In the genomic region with DNA sequence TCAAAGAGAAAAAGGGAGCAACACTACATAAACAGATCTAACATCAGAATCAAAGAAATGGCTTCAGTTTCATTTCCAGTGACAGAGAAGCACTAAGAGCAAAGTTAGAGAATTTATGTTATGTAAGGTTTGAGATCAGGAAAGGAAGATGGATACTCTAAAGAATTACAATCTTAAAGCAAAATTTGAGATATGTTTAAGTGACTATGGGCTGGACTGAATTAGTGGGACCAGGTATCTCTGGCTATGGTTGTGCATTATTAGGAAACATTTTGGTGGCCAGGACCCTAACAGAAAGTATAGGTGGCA, we compare ENCODE assay signal across 12 cellular contexts.
A peak's percentile ranks its signal among the peaks of the same experiment; 100 is the strongest.
DNase-seq lines count a peak whose midpoint lies in the region; ATAC-seq and TF ChIP-seq lines count a peak whose summit lies in the region.
"Had no signal": no experiment of that assay in that cellular context is flagged by ENCODE, and none has a peak within 500 bp of the region (broad histone marks: within the 10 kb centered on the region; RNA-seq: fewer than 3 reads in every experiment).

No MANE protein-coding gene starts in this region.

- H3K4me3 ChIP-seq in right cardiac atrium (ENCODE audit: low read length) = no peak overlapping the region
- H3K4me3 ChIP-seq: A549, thoracic aorta had no signal

- no peak for ATAC-seq in activated CD8-positive, alpha-beta memory T cell treated with anti-CD3 and anti-CD28 coated beads, Interleukin-2, amount 10 ng/mL, durations not matched to agents 7 days and 5 days
- ATAC-seq in HG03045 (IDR thresholded peaks at IDR 0.05; ENCODE audit: unreplicated experiment) (peak; percentile 17), GM19351 (IDR thresholded peaks at IDR 0.05; ENCODE audit: unreplicated experiment) (no peak), HG02938 (IDR thresholded peaks at IDR 0.05; ENCODE audit: unreplicated experiment) (no peak), right cardiac atrium (no peak)

- CTCF ChIA-PET in activated CD8-positive, alpha-beta memory T cell treated with anti-CD3 and anti-CD28 coated beads, Interleukin-2, amount 10 ng/mL, durations not matched to agents 7 days and 5 days (lab: Charles Lee) = interaction anchor here (1.1 to 1.4 kb wide), 4 partner anchors 9 to 21 kb away, joined by 3 to 9 read pairs (median 4); no protein-coding TSS in a partner anchor
- CTCF ChIA-PET in GM10248 (lab: Yijun Ruan, JAX) = interaction anchor here (0.6 to 3.5 kb wide), 39 partner anchors 9 to 1580 kb away, joined by 3 to 39 read pairs (median 4); no protein-coding TSS in a partner anchor

- no peaks in the 10 kb centered on the region for H3K4me1 ChIP-seq in right cardiac atrium (ENCODE audit: control insufficient read depth, insufficient read depth, low read length)
- H3K4me1 ChIP-seq: A549 had no signal

- no peak overlapping the region for H3K4me3 Mint-ChIP-seq in activated CD8-positive, alpha-beta memory T cell treated with anti-CD3 and anti-CD28 coated beads, Interleukin-2, amount 10 ng/mL, durations not matched to agents 7 days and 5 days
- peak overlapping the region in 2 of 5 experiments; percentile 20 to 51 for H3K4me3 Mint-ChIP-seq in brain
- H3K4me3 Mint-ChIP-seq: activated naive CD8-positive, alpha-beta T cell treated with anti-CD3 and anti-CD28 coated beads for 36 hours had no signal

- H3K27me3 Mint-ChIP-seq in activated CD8-positive, alpha-beta memory T cell treated with anti-CD3 and anti-CD28 coated beads, Interleukin-2, amount 10 ng/mL, durations not matched to agents 7 days and 5 days = no peaks in the 10 kb centered on the region
- no peaks in the 10 kb centered on the region for H3K27me3 Mint-ChIP-seq in brain
- H3K27me3 Mint-ChIP-seq: activated naive CD8-positive, alpha-beta T cell treated with anti-CD3 and anti-CD28 coated beads for 36 hours had no signal

- H3K9me3 ChIP-seq in right cardiac atrium (ENCODE audit: control insufficient read depth, low read length) = no peaks in the 10 kb centered on the region
- H3K9me3 ChIP-seq: A549, thoracic aorta had no signal

- intact Hi-C loops in right cardiac atrium (cut with DNase I) = loop anchor here in 1 of 4 donors (10.0 kb wide), 1 partner anchor 263 kb away; no protein-coding TSS in a partner anchor

- TF ChIP-seq CTCF in brain (conservative IDR thresholded peaks at IDR 0.05) = peak; percentile 6 to 57
- no peak for TF ChIP-seq CTCF in GM10248 (IDR thresholded peaks at IDR 0.05; ENCODE audit: control extremely low read depth, extremely low read depth, low read depth, missing control alignments)

- H3K27ac Mint-ChIP-seq in activated CD8-positive, alpha-beta memory T cell treated with anti-CD3 and anti-CD28 coated beads, Interleukin-2, amount 10 ng/mL, durations not matched to agents 7 days and 5 days = peak overlapping the region; percentile 5
- peak overlapping the region in 3 of 5 experiments; percentile 44 to 85 (median 59) for H3K27ac Mint-ChIP-seq in brain
- H3K27ac Mint-ChIP-seq: activated naive CD8-positive, alpha-beta T cell treated with anti-CD3 and anti-CD28 coated beads for 36 hours had no signal

- no peaks in the 10 kb centered on the region for H3K36me3 Mint-ChIP-seq in activated CD8-positive, alpha-beta memory T cell treated with anti-CD3 and anti-CD28 coated beads, Interleukin-2, amount 10 ng/mL, durations not matched to agents 7 days and 5 days
- H3K36me3 Mint-ChIP-seq in brain = no peaks in the 10 kb centered on the region
- H3K36me3 Mint-ChIP-seq: activated naive CD8-positive, alpha-beta T cell treated with anti-CD3 and anti-CD28 coated beads for 36 hours had no signal

- no peak overlapping the region for H3K27ac ChIP-seq in right cardiac atrium (ENCODE audit: low read length)
- H3K27ac ChIP-seq: A549, thoracic aorta had no signal

- DNase-seq in activated CD8-positive, alpha-beta memory T cell treated with anti-CD3 and anti-CD28 coated beads, Interleukin-2, amount 10 ng/mL, durations not matched to agents 7 days and 5 days = no peak
- no peak for DNase-seq in activated CD8-positive, alpha-beta memory T cell treated with anti-CD3 and anti-CD28 coated beads for 24 hours
- no peak for DNase-seq in GM10248 (ENCODE audit: extremely low spot score)
- no peak for DNase-seq in right cardiac atrium
- DNase-seq: activated CD8-positive, alpha-beta memory T cell treated with anti-CD3 and anti-CD28 coated beads, Interleukin-2, amount 50 U/mL, for 4 hours had no signal

- no peaks in the 10 kb centered on the region for H3K4me1 Mint-ChIP-seq in activated CD8-positive, alpha-beta memory T cell treated with anti-CD3 and anti-CD28 coated beads, Interleukin-2, amount 10 ng/mL, durations not matched to agents 7 days and 5 days
- peaks cover 7% of the 10 kb centered on the region for H3K4me1 Mint-ChIP-seq in brain

- POLR2A ChIA-PET in GM10248 (lab: Yijun Ruan, JAX) = no interaction called here

- H3K9me3 Mint-ChIP-seq in activated CD8-positive, alpha-beta memory T cell treated with anti-CD3 and anti-CD28 coated beads, Interleukin-2, amount 10 ng/mL, durations not matched to agents 7 days and 5 days (ENCODE audit: low read depth) = no peaks in the 10 kb centered on the region
- H3K9me3 Mint-ChIP-seq in brain = peaks cover 0 to 4% (median 3%) of the 10 kb centered on the region in 5 experiments

- H3K27me3 ChIP-seq in right cardiac atrium (ENCODE audit: control insufficient read depth, insufficient read depth) = no peaks in the 10 kb centered on the region
